Comparison of ENCODE assay signal across 8 cellular contexts in the genomic region with DNA sequence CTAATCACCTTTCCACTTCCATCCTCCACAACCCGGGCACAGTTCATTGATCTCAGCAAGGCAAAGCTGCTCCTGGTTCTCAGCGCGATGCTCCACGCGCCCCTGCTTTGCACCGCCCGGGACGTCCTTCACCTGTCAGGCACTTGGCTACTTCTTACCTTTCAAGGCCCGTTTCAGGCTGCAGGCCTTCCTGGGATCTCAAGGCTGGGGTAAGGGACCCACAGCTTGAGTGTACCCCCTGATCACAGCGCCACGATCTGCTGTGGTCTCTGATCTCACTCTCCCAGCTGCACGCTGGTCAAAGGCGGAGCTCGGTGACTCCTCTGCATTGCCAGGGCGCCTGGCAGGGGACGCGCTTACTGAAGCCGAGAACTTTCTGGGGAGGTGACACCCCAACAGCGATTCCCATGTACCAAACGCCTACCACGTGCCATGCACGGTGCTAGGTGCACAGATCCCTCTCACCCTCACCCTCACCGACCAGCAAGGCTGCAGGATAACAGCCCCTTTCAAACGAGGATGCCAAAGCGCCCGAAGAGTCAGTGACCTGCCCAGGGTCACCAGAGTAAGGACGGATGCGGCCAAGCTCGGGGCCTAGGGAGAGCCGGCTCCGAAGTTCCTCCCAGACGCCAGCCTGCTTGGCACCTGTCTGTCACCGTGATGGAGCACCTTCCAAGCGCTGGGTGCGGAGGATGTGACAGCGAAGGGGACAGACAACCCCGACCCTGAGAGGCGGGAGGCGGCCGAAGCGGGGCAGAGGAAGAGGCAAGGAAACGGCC. TPM values are rescaled to one million over a fixed set of nuclear protein-coding genes. Genes with fewer than 3 reads are reported as not detected.
A peak's percentile ranks its signal among the peaks of the same experiment; 100 is the strongest.
DNase-seq lines count a peak whose midpoint lies in the region; ATAC-seq and TF ChIP-seq lines count a peak whose summit lies in the region.

No MANE protein-coding gene starts in this region.

- peak overlapping the region; percentile 82 for H3K27ac Mint-ChIP-seq in osteocyte (ENCODE audit: unreplicated experiment)

- H3K27ac ChIP-seq in PC-9: 0 out of 2 replicates have a peak overlapping the region, but pooled peaks have one; percentile 9
- peak overlapping the region; percentile 89 for H3K27ac ChIP-seq in tibial artery

- H3K9me3 ChIP-seq in PC-9 (ENCODE audit: insufficient read depth, low read depth) (no peaks in the 10 kb centered on the region), tibial artery (no peaks in the 10 kb centered on the region)

- ATAC-seq in GM18873 (IDR thresholded peaks at IDR 0.05; ENCODE audit: low FRiP score, unreplicated experiment) (peak; percentile 27), HG03135 (IDR thresholded peaks at IDR 0.05; ENCODE audit: unreplicated experiment) (peak; percentile 34), Right ventricle myocardium superior (ENCODE audit: poor library complexity) (peak; percentile 48)

- peak overlapping the region; percentile 97 for H2AFZ ChIP-seq in PC-9

- TF ChIP-seq CTCF in AG10803 (conservative IDR thresholded peaks at IDR 0.05; ENCODE audit: low read length): no peak
- no peak; the same call in 1 of the 2 replicates for TF ChIP-seq CTCF in PC-9 (conservative IDR thresholded peaks at IDR 0.05)
- TF ChIP-seq CTCF in osteocyte (IDR thresholded peaks at IDR 0.05): no peak
- no peak for TF ChIP-seq CTCF in tibial artery (IDR thresholded peaks at IDR 0.05)

- no peaks in the 10 kb centered on the region for H3K9me3 Mint-ChIP-seq in osteocyte (ENCODE audit: unreplicated experiment)

- CTCF ChIA-PET in PC-9 (lab: Charles Lee): no interaction called here

- no peaks in the 10 kb centered on the region for H3K27me3 Mint-ChIP-seq in osteocyte (ENCODE audit: unreplicated experiment)

- H4K20me1 ChIP-seq in PC-9 (ENCODE audit: insufficient read depth): peaks cover 4% of the 10 kb centered on the region; the same call in 1 of the 2 replicates

- H3F3A ChIP-seq in PC-9 (ENCODE audit: insufficient read depth, low read depth): no peaks in the 10 kb centered on the region

- H3K27me3 ChIP-seq in PC-9 (ENCODE audit: insufficient read depth, low read depth) (no peaks in the 10 kb centered on the region), tibial artery (no peaks in the 10 kb centered on the region)

- TSS peak; percentile 49 for BruUV-seq in PC-9 (replicated peaks; lab: Mats Ljungman, UMichigan)

- peaks cover 21% of the 10 kb centered on the region for H3K4me1 Mint-ChIP-seq in osteocyte (ENCODE audit: unreplicated experiment)

- H3K4me3 ChIP-seq in AG10803 (ENCODE audit: low read length): peak overlapping the region; percentile 98
- H3K4me3 ChIP-seq in PC-9: peak overlapping the region; percentile 80
- H3K4me3 ChIP-seq in tibial artery: peak overlapping the region; percentile 85

- no peaks in the 10 kb centered on the region for H3K9me2 ChIP-seq in PC-9 (ENCODE audit: insufficient read depth)

- H3K79me2 ChIP-seq in PC-9 (ENCODE audit: low read depth): peaks cover 77% of the 10 kb centered on the region

- intact Hi-C loops in PC-9 (cut with micrococcal nuclease; ENCODE audit: unreplicated experiment): loop anchor here (2.0 to 5.0 kb wide), 6 partner anchors 36 to 1025 kb away; partner anchors contain the start of genes ASAP2 and ODC1
- intact Hi-C loops in Right ventricle myocardium superior (cut with DNase I): loop anchor here (5.0 to 10.0 kb wide), 2 partner anchors 218 to 280 kb away; partner anchors contain the start of gene ASAP2
- intact Hi-C loops in tibial artery (cut with DNase I; ENCODE audit: low total_unique reads): loop anchor here (10.0 kb wide), 1 partner anchor 212 kb away; the partner anchor contains the start of gene YWHAQ

- H3K36me3 ChIP-seq in PC-9 (ENCODE audit: low read depth) (0 out of 2 replicates have a peak, but pooled peaks cover 3% of the 10 kb centered on the region), tibial artery (no peaks in the 10 kb centered on the region)

- POLR2A ChIA-PET in PC-9 (lab: Charles Lee; ENCODE audit: unreplicated experiment): interaction anchor here (0.5 to 0.7 kb wide), 5 partner anchors 22 to 157 kb away, joined by 3 to 5 read pairs (median 4); partner anchors contain the start of gene ADAM17

- H3K36me3 Mint-ChIP-seq in osteocyte (ENCODE audit: unreplicated experiment): peaks cover 6% of the 10 kb centered on the region

- peak overlapping the region; percentile 88 for H3K4me3 Mint-ChIP-seq in osteocyte (ENCODE audit: unreplicated experiment)

- peak; percentile 35 for DNase-seq in AG10803 (ENCODE audit: low read depth)
- peak; percentile 12 to 52 for DNase-seq in PC-9
- peak; percentile 45 for DNase-seq in activated naive CD4-positive, alpha-beta T cell treated with anti-CD3 and anti-CD28 coated beads, Interleukin-2, amount 50 U/mL, for 16 hours
- peak; percentile 74 for DNase-seq in Right ventricle myocardium superior
- no peak for DNase-seq in osteocyte (ENCODE audit: extremely low spot score, unreplicated experiment)
- peak; percentile 52 to 73 for DNase-seq in tibial artery

- H3K4me1 ChIP-seq in PC-9 (replicated peaks; ENCODE audit: insufficient read depth) (peaks cover 22% of the 10 kb centered on the region), tibial artery (peaks cover 0 to 38% (median 37%) of the 10 kb centered on the region in 4 donors)

- peak overlapping the region; percentile 96 for H3K4me2 ChIP-seq in PC-9

RNA-seq across cellular contexts. Expression of gene ITGB1BP1, which starts 0.8 kb away (rescaled TPM):
- total RNA-seq in PC-9 (2021) (68.1 and 82.5 TPM in 2 replicates), Right ventricle myocardium superior (97.0 TPM), osteocyte (91.8 and 98.0 TPM in 2 replicates)

RNA-seq across cellular contexts. Expression of gene CPSF3, which starts 0.9 kb away (rescaled TPM):
- 52.0 and 61.5 TPM in 2 replicates for total RNA-seq in PC-9 (2021)
- 14.0 TPM for total RNA-seq in Right ventricle myocardium superior
- 27.7 and 28.8 TPM in 2 replicates for total RNA-seq in osteocyte

RNA-seq across cellular contexts. Expression of gene IAH1, which starts 51.8 kb away (rescaled TPM):
- 28.7 and 37.3 TPM in 2 replicates for total RNA-seq in PC-9 (2021)
- 76.2 TPM for total RNA-seq in Right ventricle myocardium superior
- 68.7 and 71.6 TPM in 2 replicates for total RNA-seq in osteocyte
